ENCODE assay signal across 11 cellular contexts in genomic region chrX:1493317-1493856, GRCh38. TPM values are rescaled to one million over a fixed set of nuclear protein-coding genes. Genes with fewer than 3 reads are reported as not detected.
DNase-seq lines count a peak whose midpoint lies in the region; ATAC-seq and TF ChIP-seq lines count a peak whose summit lies in the region.
"Had no signal": no experiment of that assay in that cellular context is flagged by ENCODE, and none has a peak within 500 bp of the region (broad histone marks: within the 10 kb centered on the region; RNA-seq: fewer than 3 reads in every experiment).

No MANE protein-coding gene starts in this region.

- no peak overlapping the region for H3K4me3 Mint-ChIP-seq in activated T-helper 17 cell treated with anti-CD3 and anti-CD28 coated beads, Interleukin-2, amount 50 U/mL, for 72 hours
- H3K4me3 Mint-ChIP-seq in stimulated activated naive B cell treated with anti-CD40 and anti-IgM and Interleukin-4, amounts not matched to agents 10 μg/mL and 1 μg/mL and 100 μg/mL, for 72 hours, result peak overlapping the region; percentile 81 to 84

- H3K4me1 Mint-ChIP-seq in activated T-helper 17 cell treated with anti-CD3 and anti-CD28 coated beads, Interleukin-2, amount 50 U/mL, for 72 hours, result peaks cover 10% of the 10 kb centered on the region
- H3K4me1 Mint-ChIP-seq in stimulated activated naive B cell treated with anti-CD40 and anti-IgM and Interleukin-4, amounts not matched to agents 10 μg/mL and 1 μg/mL and 100 μg/mL, for 72 hours, result peaks cover 54 to 76% of the 10 kb centered on the region in 2 donors

- ATAC-seq in heart right ventricle, result peak in 3 of 8 donors; percentile 14 to 55 (median 33)
- ATAC-seq in Right ventricle myocardium inferior, result no peak
- ATAC-seq in HG03039 (IDR thresholded peaks at IDR 0.05; ENCODE audit: unreplicated experiment), result peak; percentile 9
- ATAC-seq in activated T-helper 17 cell treated with anti-CD3 and anti-CD28 coated beads, Interleukin-2, amount 50 U/mL, for 72 hours (replicated peaks), result no peak
- no peak for ATAC-seq in stimulated activated naive B cell treated with anti-CD40 and anti-IgM and Interleukin-4, amounts not matched to agents 10 μg/mL and 1 μg/mL and 100 μg/mL, for 72 hours (replicated peaks)
- no peak for ATAC-seq in GM19395 (IDR thresholded peaks at IDR 0.05; ENCODE audit: unreplicated experiment)
- no peak for ATAC-seq in esophagus mucosa

- H3K4me1 ChIP-seq in heart right ventricle, result peaks cover 0 to 13% (median under 1%) of the 10 kb centered on the region in 9 donors

- DNase-seq in heart right ventricle (no peak), Right ventricle myocardium inferior (ENCODE audit: missing footprints) (no peak), GM10266 (ENCODE audit: extremely low spot score) (no peak)
- DNase-seq in stimulated activated naive B cell treated with anti-CD40 and anti-IgM and Interleukin-4, amounts not matched to agents 10 μg/mL and 1 μg/mL and 100 μg/mL, for 72 hours, result no peak
- DNase-seq: NCI-H226 had no signal

- WGBS in heart right ventricle, 2 donors, result 20 to 30% methylated on average over 16 of the region's 16 CpGs

- H3K27ac ChIP-seq in heart right ventricle, result peak overlapping the region; percentile 42 to 89 (median 66)

- peak overlapping the region in 9 of 10 donors; percentile 5 to 57 (median 41) for H3K4me3 ChIP-seq in heart right ventricle

- H3K27ac Mint-ChIP-seq in activated T-helper 17 cell treated with anti-CD3 and anti-CD28 coated beads, Interleukin-2, amount 50 U/mL, for 72 hours, result peak overlapping the region; percentile 67
- peak overlapping the region; percentile 87 for H3K27ac Mint-ChIP-seq in stimulated activated naive B cell treated with anti-CD40 and anti-IgM and Interleukin-4, amounts not matched to agents 10 μg/mL and 1 μg/mL and 100 μg/mL, for 72 hours

- no peaks in the 10 kb centered on the region for H3K36me3 ChIP-seq in heart right ventricle

- peaks cover 74% of the 10 kb centered on the region for H3K36me3 Mint-ChIP-seq in activated T-helper 17 cell treated with anti-CD3 and anti-CD28 coated beads, Interleukin-2, amount 50 U/mL, for 72 hours (ENCODE audit: low read depth)
- H3K36me3 Mint-ChIP-seq in stimulated activated naive B cell treated with anti-CD40 and anti-IgM and Interleukin-4, amounts not matched to agents 10 μg/mL and 1 μg/mL and 100 μg/mL, for 72 hours, result peaks cover 27 to 54% of the 10 kb centered on the region in 2 donors

- no peaks in the 10 kb centered on the region for H3K27me3 Mint-ChIP-seq in activated T-helper 17 cell treated with anti-CD3 and anti-CD28 coated beads, Interleukin-2, amount 50 U/mL, for 72 hours
- no peaks in the 10 kb centered on the region for H3K27me3 Mint-ChIP-seq in stimulated activated naive B cell treated with anti-CD40 and anti-IgM and Interleukin-4, amounts not matched to agents 10 μg/mL and 1 μg/mL and 100 μg/mL, for 72 hours

- intact Hi-C loops in heart right ventricle (cut with DNase I), result loop anchor here in 1 of 10 donors (10.0 kb wide), 1 partner anchor 81 kb away; no protein-coding TSS in a partner anchor
- intact Hi-C loops in Right ventricle myocardium inferior (cut with DNase I), result no loop called here

- H3K9me3 Mint-ChIP-seq in activated T-helper 17 cell treated with anti-CD3 and anti-CD28 coated beads, Interleukin-2, amount 50 U/mL, for 72 hours, result peaks cover 5% of the 10 kb centered on the region
- H3K9me3 Mint-ChIP-seq in stimulated activated naive B cell treated with anti-CD40 and anti-IgM and Interleukin-4, amounts not matched to agents 10 μg/mL and 1 μg/mL and 100 μg/mL, for 72 hours, result peaks cover 10 to 13% of the 10 kb centered on the region in 2 donors

- H3K27me3 ChIP-seq in heart right ventricle, result peaks cover 0 to under 1% (median 0%) of the 10 kb centered on the region in 7 donors

- no peak for TF ChIP-seq CTCF in heart right ventricle (IDR thresholded peaks at IDR 0.05)
- no peak for TF ChIP-seq CTCF in GM10266 (IDR thresholded peaks at IDR 0.05; ENCODE audit: control insufficient read depth, insufficient read depth, low read depth, missing control alignments)

- peaks cover 0 to 10% (median 0%) of the 10 kb centered on the region in 11 donors for H3K9me3 ChIP-seq in heart right ventricle

RNA-seq across cellular contexts. Expression of gene ASMTL, which starts 40.7 kb away (rescaled TPM):
- total RNA-seq in heart right ventricle, result 10 to 100 TPM; 23.3 to 50.6 (median 38.3) TPM
- 10 to 100 TPM; 16.6 to 40.7 TPM for polyA plus RNA-seq in heart right ventricle
- total RNA-seq in Right ventricle myocardium inferior, result 33.1 TPM
- 10 to 100 TPM; 50.6 to 65.5 TPM for total RNA-seq in activated T-helper 17 cell treated with anti-CD3 and anti-CD28 coated beads, Interleukin-2, amount 50 U/mL, for 72 hours
- total RNA-seq in esophagus mucosa, result 8.1 TPM

RNA-seq across cellular contexts. Expression of gene P2RY8, which starts 43.6 kb away (rescaled TPM):
- total RNA-seq in heart right ventricle (1 to 10 TPM; 1.2 to 6.7 (median 4.1) TPM), Right ventricle myocardium inferior (1.9 TPM), esophagus mucosa (0.52 TPM)
- polyA plus RNA-seq in heart right ventricle, result 1 to 10 TPM; 1.0 to 3.2 TPM
- 100 to 1,000 TPM in 1 of 2 donors, 10 to 100 TPM in 1; 89.0 to 105 TPM for total RNA-seq in activated T-helper 17 cell treated with anti-CD3 and anti-CD28 coated beads, Interleukin-2, amount 50 U/mL, for 72 hours
- total RNA-seq: astrocyte, fibroblast of lung had no signal
- polyA plus RNA-seq: fibroblast of lung had no signal

Comparison
In these comparisons a context has a peak if more than half of its experiments do, and no peak if none do; other contexts are left out.
1. RNA of gene P2RY8, which starts 43.6 kb away (total RNA-seq): 89.0 to 105 TPM in activated T-helper 17 cell treated with anti-CD3 and anti-CD28 coated beads, Interleukin-2, amount 50 U/mL, for 72 hours; 1.2 to 6.7 TPM in heart right ventricle, 1.9 TPM in Right ventricle myocardium inferior (single experiment) and 0.52 TPM in esophagus mucosa (single experiment); every median in the first group is over 10 times any median in the second.